20 cellular contexts compared by ENCODE assay signal in the genomic region with DNA sequence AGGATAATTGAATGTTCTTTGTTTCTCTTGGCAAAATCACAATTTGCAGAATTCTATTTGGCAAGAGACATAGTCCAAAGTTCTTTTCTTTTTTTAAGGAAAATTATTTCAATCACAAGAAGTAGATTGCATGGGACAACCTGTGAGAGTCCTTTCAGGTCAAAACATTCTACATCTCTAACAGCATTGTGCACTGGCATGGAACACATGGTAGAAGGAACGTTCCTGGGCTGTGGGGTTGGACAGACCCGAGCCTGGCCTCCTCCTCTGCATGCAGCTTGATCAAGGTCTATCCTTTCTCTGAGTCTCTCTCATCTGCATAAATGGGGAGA.
DNase-seq lines count a peak whose midpoint lies in the region; ATAC-seq and TF ChIP-seq lines count a peak whose summit lies in the region.
"Had no signal": no experiment of that assay in that cellular context is flagged by ENCODE, and none has a peak within 500 bp of the region (broad histone marks: within the 10 kb centered on the region; RNA-seq: fewer than 3 reads in every experiment).

No MANE protein-coding gene starts in this region.

- in situ Hi-C loops in transverse colon (cut with MboI; ENCODE audit: low pct_ligation_motif_present in 1 of 4, low pct_unique_long_range_greater_than_20kb in 1 of 4, low sequenced_read_pairs in 3 of 4): no loop called here

- no peaks in the 10 kb centered on the region for H3K9me3 ChIP-seq in colonic mucosa
- H3K9me3 ChIP-seq in hepatocyte (ENCODE audit: low read depth): no peaks in the 10 kb centered on the region
- no peaks in the 10 kb centered on the region for H3K9me3 ChIP-seq in lower lobe of right lung
- H3K9me3 ChIP-seq in transverse colon: no peaks in the 10 kb centered on the region
- H3K9me3 ChIP-seq: Caco-2, SJCRH30 had no signal

- H3K4me1 ChIP-seq in colonic mucosa (no peaks in the 10 kb centered on the region), hepatocyte (ENCODE audit: insufficient read depth) (peaks cover 17% of the 10 kb centered on the region), lower lobe of right lung (peaks cover 31% of the 10 kb centered on the region), transverse colon (peaks cover 0 to 50% (median 20%) of the 10 kb centered on the region in 4 donors)
- H3K4me1 ChIP-seq: SJCRH30 had no signal

- WGBS in hepatocyte (ENCODE audit: low lambda C conversion rate, missing lambda C conversion rate): 70% methylated on average over 2 of the region's 2 CpGs
- 37 to 66% methylated on average over 2 of the region's 2 CpGs for WGBS in transverse colon (ENCODE audit: low coverage in 1 of 2), 2 donors

- intact Hi-C loops in colonic mucosa (cut with DNase I): no loop called here
- intact Hi-C loops in lower lobe of right lung (cut with DNase I): no loop called here
- intact Hi-C loops in transverse colon (cut with DNase I; ENCODE audit: low total_unique reads): loop anchor here (5.0 kb wide), 1 partner anchor 107 kb away; no protein-coding TSS in a partner anchor

- H3K27ac ChIP-seq in colonic mucosa (peak overlapping the region; percentile 84), hepatocyte (peak overlapping the region; percentile 74), lower lobe of right lung (peak overlapping the region; percentile 25), transverse colon (peak overlapping the region; percentile 81 to 86 (median 83))
- H3K27ac ChIP-seq: KMS-11, SJCRH30 had no signal

- no peak overlapping the region for H3K4me3 ChIP-seq in colonic mucosa
- H3K4me3 ChIP-seq in hepatocyte: no peak overlapping the region
- no peak overlapping the region for H3K4me3 ChIP-seq in lower lobe of right lung
- H3K4me3 ChIP-seq in transverse colon: no peak overlapping the region
- H3K4me3 ChIP-seq: GM12878, SJCRH30 had no signal

- peak overlapping the region; percentile 41 for H3K4me2 ChIP-seq in hepatocyte
- H3K4me2 ChIP-seq: KMS-11 had no signal

- no peaks in the 10 kb centered on the region for H4K20me1 ChIP-seq in hepatocyte (ENCODE audit: insufficient read depth, poor library complexity, severe bottlenecking)

- no peaks in the 10 kb centered on the region for H3K36me3 ChIP-seq in colonic mucosa
- no peaks in the 10 kb centered on the region for H3K36me3 ChIP-seq in hepatocyte (replicated peaks; ENCODE audit: insufficient read depth, low read depth)
- no peaks in the 10 kb centered on the region for H3K36me3 ChIP-seq in lower lobe of right lung
- no peaks in the 10 kb centered on the region for H3K36me3 ChIP-seq in transverse colon
- H3K36me3 ChIP-seq: SJCRH30 had no signal

- H3K27me3 ChIP-seq in colonic mucosa (no peaks in the 10 kb centered on the region), hepatocyte (no peaks in the 10 kb centered on the region), lower lobe of right lung (ENCODE audit: low read depth) (no peaks in the 10 kb centered on the region), transverse colon (no peaks in the 10 kb centered on the region)
- H3K27me3 ChIP-seq: SJCRH30 had no signal

- no peak for ATAC-seq in lower lobe of right lung
- ATAC-seq: GM12878, Panc1 had no signal

- H3K9ac ChIP-seq in colonic mucosa (ENCODE audit: low read depth in 2 of 2, low read length in 2 of 2): peak overlapping the region in 1 of 2 donors; percentile 63
- H3K9ac ChIP-seq: KMS-11 had no signal

- DNase-seq in colonic mucosa (no peak), hepatocyte (ENCODE audit: low spot score) (no peak), lower lobe of right lung (no peak), transverse colon (no peak), LoVo (ENCODE audit: low spot score) (no peak), SKM-1 (lab: John Stamatoyannopoulos, UW; ENCODE audit: unreplicated experiment) (no peak), hypothalamus (lab: John Stamatoyannopoulos, UW) (no peak)
- DNase-seq: CD4-positive, alpha-beta memory T cell; DMS 273 treated with DMSO at 0.1 percent for 48 hours; DND-41; H7; IMR-90; NCI-H1105; NCI-H2029 treated with DMSO at 0.1 percent for 48 hours; NCI-H524; SJCRH30 had no signal

- TF ChIP-seq POLR2A in transverse colon (IDR thresholded peaks at IDR 0.05): no peak

- no peaks in the 10 kb centered on the region for H3K9me2 ChIP-seq in hepatocyte (replicated peaks; ENCODE audit: insufficient read depth)

- H3K79me2 ChIP-seq in hepatocyte: no peaks in the 10 kb centered on the region

- no peak for TF ChIP-seq CTCF in colonic mucosa (IDR thresholded peaks at IDR 0.05)
- TF ChIP-seq CTCF in hepatocyte (IDR thresholded peaks at IDR 0.05; ENCODE audit: poor library complexity): no peak
- TF ChIP-seq CTCF in lower lobe of right lung (IDR thresholded peaks at IDR 0.05): no peak
- no peak for TF ChIP-seq CTCF in transverse colon (IDR thresholded peaks at IDR 0.05)

- no peak for TF ChIP-seq EP300 in transverse colon (IDR thresholded peaks at IDR 0.05; ENCODE audit: low read depth)

- no peak overlapping the region for H2AFZ ChIP-seq in hepatocyte

Comparison
In these comparisons a context has a peak if more than half of its experiments do, and no peak if none do; other contexts are left out.
1. H3K27ac ChIP-seq: peak in every context shown above with its lines; median percentile 84 in colonic mucosa; 83 in transverse colon; 74 in hepatocyte; 25 in lower lobe of right lung.